18 cellular contexts compared by ENCODE assay signal in genomic region chr11:94928146-94928995, GRCh38. TPM values are rescaled to one million over a fixed set of nuclear protein-coding genes. Genes with fewer than 3 reads are reported as not detected.
DNase-seq lines count a peak whose midpoint lies in the region; ATAC-seq and TF ChIP-seq lines count a peak whose summit lies in the region.
"Had no signal": no experiment of that assay in that cellular context is flagged by ENCODE, and none has a peak within 500 bp of the region (broad histone marks: within the 10 kb centered on the region; RNA-seq: fewer than 3 reads in every experiment).

No MANE protein-coding gene starts in this region.

- no peaks in the 10 kb centered on the region for H3K9me3 ChIP-seq in muscle layer of duodenum (ENCODE audit: control insufficient read depth in 1 of 2, low read length in 2 of 2)
- H3K9me3 ChIP-seq in upper lobe of left lung, result no peaks in the 10 kb centered on the region

- no peaks in the 10 kb centered on the region for H3K27me3 Mint-ChIP-seq in activated T-cell treated with anti-CD3 and anti-CD28 coated beads, Interleukin-2, amount 50 U/mL, for 24 hours
- H3K27me3 Mint-ChIP-seq: T-helper 17 cell had no signal

- TF ChIP-seq POLR2A in upper lobe of left lung (IDR thresholded peaks at IDR 0.05), result no peak

- peak; percentile 56 to 71 for ATAC-seq in activated naive CD4-positive, alpha-beta T cell treated with anti-CD3 and anti-CD28 coated beads, Interleukin-2, amount 50 U/mL, for 72 hours
- no peak for ATAC-seq in upper lobe of left lung (ENCODE audit: low FRiP score in 2 of 2)
- ATAC-seq in HG02571 (IDR thresholded peaks at IDR 0.05; ENCODE audit: unreplicated experiment), result no peak
- ATAC-seq: T-helper 17 cell had no signal

- H3K4me3 ChIP-seq in brain microvascular endothelial cell (ENCODE audit: low read depth, low read length) (no peak overlapping the region), muscle layer of duodenum (ENCODE audit: low read depth in 1 of 2, low read length in 2 of 2) (no peak overlapping the region), upper lobe of left lung (no peak overlapping the region)

- H3K36me3 ChIP-seq in brain microvascular endothelial cell (replicated peaks) (no peaks in the 10 kb centered on the region), muscle layer of duodenum (ENCODE audit: control insufficient read depth in 1 of 2, insufficient read depth in 2 of 2, low read length in 2 of 2) (no peaks in the 10 kb centered on the region), upper lobe of left lung (no peaks in the 10 kb centered on the region)

- peak overlapping the region in 1 of 2 donors; percentile 23 for H3K27ac Mint-ChIP-seq in activated naive CD4-positive, alpha-beta T cell treated with anti-CD3 and anti-CD28 coated beads, Interleukin-2, amount 50 U/mL, for 72 hours
- no peak overlapping the region for H3K27ac Mint-ChIP-seq in activated T-cell treated with anti-CD3 and anti-CD28 coated beads, Interleukin-2, amount 50 U/mL, for 24 hours
- H3K27ac Mint-ChIP-seq: H9, T-helper 17 cell had no signal

- no peak for TF ChIP-seq EP300 in upper lobe of left lung (IDR thresholded peaks at IDR 0.05)

- peaks cover 5 to 23% of the 10 kb centered on the region in 2 donors for H3K9me3 Mint-ChIP-seq in activated naive CD4-positive, alpha-beta T cell treated with anti-CD3 and anti-CD28 coated beads, Interleukin-2, amount 50 U/mL, for 72 hours
- H3K9me3 Mint-ChIP-seq in activated T-cell treated with anti-CD3 and anti-CD28 coated beads, Interleukin-2, amount 50 U/mL, for 24 hours, result peaks cover 13% of the 10 kb centered on the region

- H3K36me3 Mint-ChIP-seq in activated naive CD4-positive, alpha-beta T cell treated with anti-CD3 and anti-CD28 coated beads, Interleukin-2, amount 50 U/mL, for 72 hours, result peaks cover 5 to 15% of the 10 kb centered on the region in 2 donors
- H3K36me3 Mint-ChIP-seq in activated T-cell treated with anti-CD3 and anti-CD28 coated beads, Interleukin-2, amount 50 U/mL, for 24 hours (ENCODE audit: low read depth), result peaks cover 10% of the 10 kb centered on the region

- peak overlapping the region; percentile 79 for H3K27ac ChIP-seq in brain microvascular endothelial cell
- H3K27ac ChIP-seq in muscle layer of duodenum (ENCODE audit: low read length), result peak overlapping the region; percentile 70
- peak overlapping the region; percentile 65 to 88 (median 72) for H3K27ac ChIP-seq in upper lobe of left lung
- H3K27ac ChIP-seq: KMS-11, RWPE1 had no signal

- no peak overlapping the region for H3K4me3 Mint-ChIP-seq in activated T-cell treated with anti-CD3 and anti-CD28 coated beads, Interleukin-2, amount 50 U/mL, for 24 hours
- H3K4me3 Mint-ChIP-seq: H9, T-helper 17 cell had no signal

- peaks cover 44% of the 10 kb centered on the region for H3K4me1 Mint-ChIP-seq in activated T-cell treated with anti-CD3 and anti-CD28 coated beads, Interleukin-2, amount 50 U/mL, for 24 hours (ENCODE audit: low read depth)

- TF ChIP-seq CTCF in brain microvascular endothelial cell (IDR thresholded peaks at IDR 0.05; ENCODE audit: low read depth, low read length, missing control alignments) (no peak), upper lobe of left lung (IDR thresholded peaks at IDR 0.05) (no peak)

- peaks cover 16 to 26% of the 10 kb centered on the region in 2 donors for H3K4me1 ChIP-seq in muscle layer of duodenum (ENCODE audit: control insufficient read depth in 1 of 2, insufficient read depth in 2 of 2, low read length in 2 of 2)
- H3K4me1 ChIP-seq in upper lobe of left lung, result peaks cover 29 to 44% (median 40%) of the 10 kb centered on the region in 4 donors

- DNase-seq in activated naive CD4-positive, alpha-beta T cell treated with anti-CD3 and anti-CD28 coated beads, Interleukin-2, amount 50 U/mL, for 72 hours (ENCODE audit: low spot score in 2 of 2), result no peak
- no peak for DNase-seq in activated naive CD4-positive, alpha-beta T cell treated with anti-CD3 and anti-CD28 coated beads, Interleukin-2, amount 50 U/mL, for 16 hours
- no peak for DNase-seq in brain microvascular endothelial cell
- no peak for DNase-seq in upper lobe of left lung
- DNase-seq in hippocampal formation (lab: John Stamatoyannopoulos, UW), result no peak
- DNase-seq in activated T-cell treated with anti-CD3 and anti-CD28 coated beads, Interleukin-2, amount 50 U/mL, for 24 hours, result no peak
- DNase-seq: activated CD4-positive, alpha-beta T cell treated with anti-CD3 and anti-CD28 coated beads for 48 hours; amniotic stem cell; COR-L47; H9; NCI-H187; NCI-H510A treated with DMSO at 0.1 percent for 48 hours; stimulated activated CD4-positive, alpha-beta T cell treated with anti-CD3 and anti-CD28 coated beads, Interleukin-2, amount 100 ng/mL, for 48 hours; T-helper 17 cell had no signal

- WGBS in upper lobe of left lung, 2 donors, result 100% methylated on average over 1 of the region's 1 CpG

- in situ Hi-C loops in brain microvascular endothelial cell (cut with HindIII; ENCODE audit: low pct_ligation_motif_present, low sequenced_read_pairs), result no loop called here

- H3K27me3 ChIP-seq in brain microvascular endothelial cell (replicated peaks) (no peaks in the 10 kb centered on the region), muscle layer of duodenum (ENCODE audit: low read depth, low read length) (no peaks in the 10 kb centered on the region), upper lobe of left lung (no peaks in the 10 kb centered on the region)

RNA-seq across cellular contexts. Expression of gene CWC15, which starts 45.0 kb away (rescaled TPM):
- 10 to 100 TPM; 83.0 to 85.9 TPM for total RNA-seq in activated naive CD4-positive, alpha-beta T cell treated with anti-CD3 and anti-CD28 coated beads, Interleukin-2, amount 50 U/mL, for 72 hours
- total RNA-seq in upper lobe of left lung, result 10 to 100 TPM; 23.0 to 55.5 (median 42.6) TPM

RNA-seq across cellular contexts. Expression of gene KDM4D, which starts 45.1 kb away (rescaled TPM):
- 1 to 10 TPM; 1.3 to 2.0 TPM for total RNA-seq in activated naive CD4-positive, alpha-beta T cell treated with anti-CD3 and anti-CD28 coated beads, Interleukin-2, amount 50 U/mL, for 72 hours
- total RNA-seq in upper lobe of left lung, result under 1 TPM in 4 of 6 donors, not detected in 2; 0.20 to 0.74 (median 0.59) TPM

Comparison
In these comparisons a context has a peak if more than half of its experiments do, and no peak if none do; other contexts are left out.
1. ATAC-seq: peak in activated naive CD4-positive, alpha-beta T cell treated with anti-CD3 and anti-CD28 coated beads, Interleukin-2, amount 50 U/mL, for 72 hours (2 of 2); none in upper lobe of left lung (0 of 2) and HG02571 (single experiment).
2. Peak in every context shown above with its lines, with median percentiles within 50 percentile points of each other: H3K27ac ChIP-seq.